20 cellular contexts compared by ENCODE assay signal in genomic region chr11:2517386-2518064, GRCh38.
A peak's percentile ranks its signal among the peaks of the same experiment; 100 is the strongest.
DNase-seq lines count a peak whose midpoint lies in the region; ATAC-seq, FAIRE-seq and TF ChIP-seq lines count a peak whose summit lies in the region.
"Had no signal": no experiment of that assay in that cellular context is flagged by ENCODE, and none has a peak within 500 bp of the region (broad histone marks: within the 10 kb centered on the region; RNA-seq: fewer than 3 reads in every experiment).

No MANE protein-coding gene starts in this region.

- no peaks in the 10 kb centered on the region for H3K79me2 ChIP-seq in K562 (ENCODE audit: control insufficient read depth, insufficient read depth, low read length)
- H3K79me2 ChIP-seq: parathyroid adenoma had no signal

- POLR2A ChIA-PET in activated CD4-positive, alpha-beta memory T cell treated with anti-CD3 and anti-CD28 coated beads, Interleukin-2, amount 10 ng/mL, durations not matched to agents 7 days and 5 days (lab: Charles Lee): no interaction called here
- POLR2A ChIA-PET in activated CD4-positive, alpha-beta memory T cell treated with anti-CD3 and anti-CD28 coated beads for 36 hours (lab: Charles Lee): no interaction called here
- POLR2A ChIA-PET in K562 (lab: Yijun Ruan, JAX): interaction anchor here (0.6 to 0.7 kb wide), 2 partner anchors 9 to 14 kb away, joined by 3 read pairs; no protein-coding TSS in a partner anchor

- no peak overlapping the region for H3K4me3 ChIP-seq in K562
- no peak overlapping the region for H3K4me3 ChIP-seq in right lobe of liver
- H3K4me3 ChIP-seq in spleen: no peak overlapping the region
- H3K4me3 ChIP-seq: PC-9, tibial nerve had no signal

- FAIRE-seq in K562 (lab: Jason Lieb, UNC): no peak
- FAIRE-seq: A204.1 had no signal

- H3K9me1 ChIP-seq in K562 (ENCODE audit: control insufficient read depth, insufficient read depth, low read length): no peaks in the 10 kb centered on the region

- H3K4me1 ChIP-seq in K562 (replicated peaks in 1 of 2; ENCODE audit: control insufficient read depth in 2 of 2, insufficient read depth in 2 of 2, low read length in 2 of 2) (peaks cover 0 to 34% of the 10 kb centered on the region in 2 experiments; a peak in 2 of 5 replicates), right lobe of liver (no peaks in the 10 kb centered on the region), spleen (no peaks in the 10 kb centered on the region)
- H3K4me1 ChIP-seq: parathyroid adenoma, tibial nerve had no signal

- no peaks in the 10 kb centered on the region for H3K27me3 Mint-ChIP-seq in activated CD4-positive, alpha-beta memory T cell treated with anti-CD3 and anti-CD28 coated beads, Interleukin-2, amount 10 ng/mL, durations not matched to agents 7 days and 5 days
- H3K27me3 Mint-ChIP-seq in activated CD4-positive, alpha-beta memory T cell treated with anti-CD3 and anti-CD28 coated beads for 36 hours: no peaks in the 10 kb centered on the region
- H3K27me3 Mint-ChIP-seq: CD4-positive, alpha-beta memory T cell had no signal

- CTCF ChIA-PET in activated CD4-positive, alpha-beta memory T cell treated with anti-CD3 and anti-CD28 coated beads, Interleukin-2, amount 10 ng/mL, durations not matched to agents 7 days and 5 days (lab: Charles Lee): no interaction called here
- CTCF ChIA-PET in activated CD4-positive, alpha-beta memory T cell treated with anti-CD3 and anti-CD28 coated beads for 36 hours (lab: Charles Lee): interaction anchor here (1.0 kb wide), 1 partner anchor 14 kb away, joined by 3 read pairs; no protein-coding TSS in a partner anchor
- CTCF ChIA-PET in K562 (lab: Yijun Ruan, JAX; ENCODE audit: low intra/inter-chr PET ratio): no interaction called here

- H3K4me3 Mint-ChIP-seq in activated CD4-positive, alpha-beta memory T cell treated with anti-CD3 and anti-CD28 coated beads, Interleukin-2, amount 10 ng/mL, durations not matched to agents 7 days and 5 days: no peak overlapping the region
- H3K4me3 Mint-ChIP-seq in activated CD4-positive, alpha-beta memory T cell treated with anti-CD3 and anti-CD28 coated beads for 36 hours: no peak overlapping the region
- H3K4me3 Mint-ChIP-seq: brain; CD4-positive, alpha-beta memory T cell; HFFc6 had no signal

- no peak overlapping the region for H2AFZ ChIP-seq in K562 (ENCODE audit: low read depth, low read length)
- H2AFZ ChIP-seq: parathyroid adenoma, PC-9 had no signal

- H3K27ac Mint-ChIP-seq in activated CD4-positive, alpha-beta memory T cell treated with anti-CD3 and anti-CD28 coated beads, Interleukin-2, amount 10 ng/mL, durations not matched to agents 7 days and 5 days: no peak overlapping the region
- H3K27ac Mint-ChIP-seq in activated CD4-positive, alpha-beta memory T cell treated with anti-CD3 and anti-CD28 coated beads for 36 hours: no peak overlapping the region
- H3K27ac Mint-ChIP-seq: brain; CD4-positive, alpha-beta memory T cell; HFFc6 had no signal

- no peak overlapping the region for H3K9ac ChIP-seq in K562 (ENCODE audit: insufficient read depth in 1 of 2, low read depth in 2 of 2, low read length in 2 of 2)
- H3K9ac ChIP-seq: parathyroid adenoma had no signal

- intact Hi-C loops in activated CD4-positive, alpha-beta memory T cell treated with anti-CD3 and anti-CD28 coated beads for 36 hours (cut with micrococcal nuclease): no loop called here
- intact Hi-C loops in K562 (cut with micrococcal nuclease): no loop called here
- intact Hi-C loops in right lobe of liver (cut with DNase I): loop anchor here in 1 of 2 donors (10.0 kb wide), 1 partner anchor 73 kb away; the partner anchor contains the start of genes KCNQ1 and TRPM5
- intact Hi-C loops in spleen (cut with DNase I; ENCODE audit: low total_unique reads): no loop called here

- no peaks in the 10 kb centered on the region for H3K4me1 Mint-ChIP-seq in activated CD4-positive, alpha-beta memory T cell treated with anti-CD3 and anti-CD28 coated beads, Interleukin-2, amount 10 ng/mL, durations not matched to agents 7 days and 5 days
- no peaks in the 10 kb centered on the region for H3K4me1 Mint-ChIP-seq in activated CD4-positive, alpha-beta memory T cell treated with anti-CD3 and anti-CD28 coated beads for 36 hours (ENCODE audit: low read depth)
- H3K4me1 Mint-ChIP-seq: brain had no signal

- H4K20me1 ChIP-seq in K562 (replicated peaks; ENCODE audit: control insufficient read depth, insufficient read depth, low read length): 0 out of 2 replicates have a peak, but pooled peaks cover 12% of the 10 kb centered on the region

- H3K9me3 ChIP-seq in K562 (replicated peaks; ENCODE audit: control insufficient read depth, insufficient read depth, low read depth, low read length) (no peaks in the 10 kb centered on the region), right lobe of liver (no peaks in the 10 kb centered on the region), spleen (no peaks in the 10 kb centered on the region)
- H3K9me3 ChIP-seq: tibial nerve had no signal

- H3K27ac ChIP-seq in K562 (ENCODE audit: extremely low read depth, low read depth, low read length) (no peak overlapping the region), right lobe of liver (no peak overlapping the region), spleen (no peak overlapping the region)
- H3K27ac ChIP-seq: parathyroid adenoma, PC-9, tibial nerve had no signal

- under 1% methylated on average over 25 of the region's 26 CpGs for WGBS in K562 (ENCODE audit: insufficient coverage, low coverage, missing lambda C conversion rate)
- WGBS in right lobe of liver (ENCODE audit: insufficient coverage, low coverage, low lambda C conversion rate, missing lambda C conversion rate): no CpG with 5 or more reads among the region's 26 CpGs
- WGBS in spleen, 5 donors: 83 to 88% (median 86%) methylated on average over 16 to 26 of the region's 26 CpGs

- H3K36me3 Mint-ChIP-seq in activated CD4-positive, alpha-beta memory T cell treated with anti-CD3 and anti-CD28 coated beads, Interleukin-2, amount 10 ng/mL, durations not matched to agents 7 days and 5 days (ENCODE audit: low read depth): no peaks in the 10 kb centered on the region
- H3K36me3 Mint-ChIP-seq in activated CD4-positive, alpha-beta memory T cell treated with anti-CD3 and anti-CD28 coated beads for 36 hours: no peaks in the 10 kb centered on the region
- H3K36me3 Mint-ChIP-seq: brain had no signal

- no peak for TF ChIP-seq EP300 in K562 (IDR thresholded peaks at IDR 0.05; ENCODE audit: low read length)

- no peak for ATAC-seq in K562
- no peak for ATAC-seq in right lobe of liver
- ATAC-seq in GM21515 (IDR thresholded peaks at IDR 0.05; ENCODE audit: unreplicated experiment): no peak

- H3K36me3 ChIP-seq in K562 (ENCODE audit: control insufficient read depth, insufficient read depth, low read length) (no peaks in the 10 kb centered on the region), right lobe of liver (no peaks in the 10 kb centered on the region), spleen (no peaks in the 10 kb centered on the region)
- H3K36me3 ChIP-seq: tibial nerve had no signal

- H3K9me3 Mint-ChIP-seq in activated CD4-positive, alpha-beta memory T cell treated with anti-CD3 and anti-CD28 coated beads, Interleukin-2, amount 10 ng/mL, durations not matched to agents 7 days and 5 days: no peaks in the 10 kb centered on the region
- H3K9me3 Mint-ChIP-seq in activated CD4-positive, alpha-beta memory T cell treated with anti-CD3 and anti-CD28 coated beads for 36 hours: no peaks in the 10 kb centered on the region
- H3K9me3 Mint-ChIP-seq: brain; CD4-positive, alpha-beta memory T cell; HFFc6 had no signal

- DNase-seq in activated CD4-positive, alpha-beta memory T cell treated with anti-CD3 and anti-CD28 coated beads, Interleukin-2, amount 10 ng/mL, durations not matched to agents 7 days and 5 days: peak; percentile 14
- no peak for DNase-seq in activated CD4-positive, alpha-beta memory T cell treated with anti-CD3 and anti-CD28 coated beads for 36 hours
- no peak for DNase-seq in K562 (ENCODE audit: extremely low read depth in 1 of 4, low spot score in 3 of 4)
- peak; percentile 7 to 42 (median 31) for DNase-seq in right lobe of liver
- peak; percentile 44 for DNase-seq in spleen
- no peak for DNase-seq in NCI-H2081 (lab: John Stamatoyannopoulos, UW)
- no peak for DNase-seq in activated gamma-delta T cell (lab: John Stamatoyannopoulos, UW)
- DNase-seq: CD4-positive, alpha-beta memory T cell; effector CD8-positive, alpha-beta T cell; foreskin fibroblast; HFFc6; Kasumi-1; NCI-H1694 treated with DMSO at 0.1 percent for 48 hours; NCI-H510A treated with DMSO at 0.1 percent for 48 hours; PC-9 had no signal

- BruUV-seq in K562 (replicated peaks; lab: Mats Ljungman, UMichigan): no TSS peak

- no peak for TF ChIP-seq RAD21 in K562 (CRISPR knock-in tag; conservative IDR thresholded peaks at IDR 0.05 in 1 of 2, IDR thresholded peaks at IDR 0.05 in 1 of 2)

- TF ChIP-seq POLR2A in K562 (conservative IDR thresholded peaks at IDR 0.05) (no peak), right lobe of liver (IDR thresholded peaks at IDR 0.05) (no peak), spleen (IDR thresholded peaks at IDR 0.05) (no peak)

- H3K27me3 ChIP-seq in K562 (ENCODE audit: control insufficient read depth in 2 of 2, insufficient read depth in 2 of 2, low read length in 2 of 2) (peaks cover 32 to 94% of the 10 kb centered on the region in 2 experiments), right lobe of liver (no peaks in the 10 kb centered on the region), spleen (replicated peaks in 1 of 7) (no peaks in the 10 kb centered on the region)
- H3K27me3 ChIP-seq: tibial nerve had no signal

- no peak overlapping the region for H3K4me2 ChIP-seq in K562 (ENCODE audit: insufficient read depth, low read length)
- H3K4me2 ChIP-seq: PC-9 had no signal

- in situ Hi-C loops in K562 (cut with MboI): loop anchor here (10.0 kb wide), 1 partner anchor 313 kb away; no protein-coding TSS in a partner anchor

- TF ChIP-seq CTCF in K562 (IDR thresholded peaks at IDR 0.05 in 2 of 3, conservative IDR thresholded peaks at IDR 0.05 in 1 of 3; ENCODE audit: insufficient read depth in 2 of 3, low read depth in 1 of 3, low read length in 3 of 3) (no peak), right lobe of liver (IDR thresholded peaks at IDR 0.05) (no peak), spleen (IDR thresholded peaks at IDR 0.05 in 8 of 11, conservative IDR thresholded peaks at IDR 0.05 in 3 of 11) (no peak)

TF ChIP-seq in K562, 482 proteins besides CTCF, POLR2A, EP300 and RAD21 (continues in another document):
- TF ChIP-seq ZFP36 (IDR thresholded peaks at IDR 0.05; ENCODE audit: low read depth, low read length, partially characterized antibody) (peak; percentile 91), POLR2AphosphoS2 (IDR thresholded peaks at IDR 0.05; ENCODE audit: low read length) (no peak), TGIF2 (CRISPR knock-in tag; IDR thresholded peaks at IDR 0.05) (no peak), KDM1A (IDR thresholded peaks at IDR 0.05) (no peak), MLX (CRISPR knock-in tag; conservative IDR thresholded peaks at IDR 0.05) (no peak), MAFK (IDR thresholded peaks at IDR 0.05; ENCODE audit: low read length) (no peak)

Comparison
In these comparisons a context has a peak if more than half of its experiments do, and no peak if none do; other contexts are left out.
1. DNase-seq: peak in activated CD4-positive, alpha-beta memory T cell treated with anti-CD3 and anti-CD28 coated beads, Interleukin-2, amount 10 ng/mL, durations not matched to agents 7 days and 5 days (single experiment), right lobe of liver (3 of 3) and spleen (single experiment); none in activated CD4-positive, alpha-beta memory T cell treated with anti-CD3 and anti-CD28 coated beads for 36 hours (single experiment), K562 (0 of 4), NCI-H2081 (0 of 2) and activated gamma-delta T cell (single experiment).